9 cellular contexts compared by ENCODE assay signal in the genomic region with DNA sequence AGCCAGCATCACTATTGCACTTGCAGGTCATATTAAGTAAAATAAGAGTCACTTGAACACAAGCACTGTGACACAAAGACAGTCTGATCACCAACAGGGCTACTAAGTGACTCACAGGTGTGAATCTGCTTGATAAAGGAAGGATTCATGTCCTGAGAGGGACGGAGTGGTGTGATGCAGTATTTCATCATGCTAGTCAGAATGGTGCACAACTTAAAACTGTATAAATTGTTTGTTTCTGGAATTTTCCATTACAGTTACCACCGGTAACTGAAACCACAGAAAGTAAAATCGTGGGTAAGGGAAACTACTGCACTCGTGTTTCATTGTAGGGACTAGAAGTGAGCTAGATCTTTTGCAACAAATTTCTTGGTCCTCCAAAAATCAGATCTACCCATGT.
DNase-seq lines count a peak whose midpoint lies in the region; ATAC-seq, FAIRE-seq and TF ChIP-seq lines count a peak whose summit lies in the region.
"Had no signal": no experiment of that assay in that cellular context is flagged by ENCODE, and none has a peak within 500 bp of the region (broad histone marks: within the 10 kb centered on the region; RNA-seq: fewer than 3 reads in every experiment).

No MANE protein-coding gene starts in this region.

- ATAC-seq in GM21529 (IDR thresholded peaks at IDR 0.05; ENCODE audit: unreplicated experiment): peak; percentile 78
- ATAC-seq: Panc1 had no signal

- peak; percentile 45 for FAIRE-seq in H1 (lab: Jason Lieb, UNC)

- 84% methylated on average over 4 of the region's 4 CpGs; no CpG with 5 or more reads in 1 of the 2 experiments for WGBS in H1 (ENCODE audit: extremely low coverage in 1 of 2, insufficient coverage in 1 of 2, insufficient read length in 1 of 2, insufficient replicate concordance in 2 of 2, low coverage in 1 of 2, low lambda C conversion rate in 2 of 2, missing lambda C conversion rate in 1 of 2), 2 experiments

- H4K8ac ChIP-seq in H1 (ENCODE audit: extremely low read depth, insufficient read depth, low read length): no peak overlapping the region

- H2AFZ ChIP-seq in Karpas-422 (ENCODE audit: low read length) (no peak overlapping the region), H1 (ENCODE audit: low read length) (no peak overlapping the region)

- no peak overlapping the region for H2AK5ac ChIP-seq in H1 (ENCODE audit: low read depth, low read length)

- no peak overlapping the region for H2BK20ac ChIP-seq in H1 (ENCODE audit: low read length)

- H3K56ac ChIP-seq in H1 (replicated peaks; ENCODE audit: insufficient read length, low read depth, low read length): no peak overlapping the region

- no peak overlapping the region for H3K14ac ChIP-seq in H1 (ENCODE audit: insufficient read length)

- TF ChIP-seq RAD21 in H1 (IDR thresholded peaks at IDR 0.05 in 1 of 2, conservative IDR thresholded peaks at IDR 0.05 in 1 of 2; ENCODE audit: low read depth in 2 of 2, low read length in 2 of 2): no peak

- H2BK5ac ChIP-seq in H1 (ENCODE audit: low read depth, low read length): 0 out of 2 replicates have a peak overlapping the region, but pooled peaks have one; percentile 20

- CTCF ChIA-PET in H1 (lab: Charles Lee; ENCODE audit: partially characterized antibody): interaction anchor here (1.0 to 1.4 kb wide), 4 partner anchors 24 to 76 kb away, joined by 3 to 5 read pairs (median 3); no protein-coding TSS in a partner anchor

- H3K4me2 ChIP-seq in BLaER1: peak overlapping the region; percentile 18
- no peak overlapping the region for H3K4me2 ChIP-seq in Karpas-422 (ENCODE audit: low read depth, low read length, poor library complexity, severe bottlenecking)
- H3K4me2 ChIP-seq in H1 (ENCODE audit: insufficient read depth in 1 of 2, low read depth in 2 of 2, low read length in 2 of 2): no peak overlapping the region

- no peak for TF ChIP-seq EP300 in H1 (IDR thresholded peaks at IDR 0.05; ENCODE audit: borderline replicate concordance in 1 of 2, low read depth in 2 of 2, low read length in 2 of 2)

- TF ChIP-seq CTCF in H1 (IDR thresholded peaks at IDR 0.05; ENCODE audit: control extremely low read depth in 1 of 3, insufficient read depth in 1 of 3, low read depth in 1 of 3, low read length in 3 of 3): no peak

- H3K18ac ChIP-seq in H1 (ENCODE audit: extremely low read depth, low read length): no peak overlapping the region

- H3K9me2 ChIP-seq in Karpas-422 (replicated peaks; ENCODE audit: insufficient read depth, low read length): no peaks in the 10 kb centered on the region

- H3K4me3 ChIP-seq in BLaER1 (no peak overlapping the region), Karpas-422 (ENCODE audit: low read length) (no peak overlapping the region), H1 (ENCODE audit: extremely low read depth in 1 of 4, insufficient read depth in 2 of 4, low read depth in 3 of 4, low read length in 4 of 4) (no peak overlapping the region)

- no peaks in the 10 kb centered on the region; the same call in 1 of the 2 replicates for H3K79me1 ChIP-seq in H1 (ENCODE audit: low read depth, low read length)

- H2BK120ac ChIP-seq in H1 (replicated peaks; ENCODE audit: low read depth, low read length): no peak overlapping the region

- no peaks in the 10 kb centered on the region for H3K27me3 ChIP-seq in BLaER1
- no peaks in the 10 kb centered on the region for H3K27me3 ChIP-seq in Karpas-422 (ENCODE audit: low read length)
- H3K27me3 ChIP-seq in H1 (replicated peaks in 1 of 4; ENCODE audit: control insufficient read depth in 3 of 4, extremely low read depth in 1 of 4, insufficient read depth in 3 of 4, low read length in 3 of 4): no peaks in the 10 kb centered on the region

- H3K36me3 ChIP-seq in BLaER1: peaks cover 11% of the 10 kb centered on the region; the same call in 1 of the 2 replicates
- peaks cover 34% of the 10 kb centered on the region for H3K36me3 ChIP-seq in Karpas-422 (ENCODE audit: insufficient read depth, low read length)
- H3K36me3 ChIP-seq in H1 (ENCODE audit: control insufficient read depth in 2 of 4, insufficient read depth in 4 of 4, low read length in 3 of 4): peaks cover 0 to 2% (median 0%) of the 10 kb centered on the region in 4 experiments; a peak in 3 of 8 replicates

- POLR2A ChIA-PET in H1 (lab: Charles Lee; ENCODE audit: partially characterized antibody): interaction anchor here (0.8 kb wide), 2 partner anchors 17 kb away, joined by 3 read pairs; no protein-coding TSS in a partner anchor

- H2BK12ac ChIP-seq in H1 (ENCODE audit: low read depth, low read length): no peak overlapping the region; the same call in 1 of the 2 replicates

- H4K5ac ChIP-seq in H1 (ENCODE audit: insufficient read length, low read depth, low read length): no peak overlapping the region

- H3K23ac ChIP-seq in H1 (ENCODE audit: insufficient read length): peak overlapping the region; percentile 1

- 0 out of 2 replicates have a peak overlapping the region, but pooled peaks have one; percentile 15 for H3K27ac ChIP-seq in BLaER1
- peak overlapping the region; percentile 46; the same call in 1 of the 2 replicates for H3K27ac ChIP-seq in Karpas-422 (ENCODE audit: low read length)
- no peak overlapping the region for H3K27ac ChIP-seq in H1 (ENCODE audit: low read depth, low read length)

- H4K91ac ChIP-seq in H1 (replicated peaks; ENCODE audit: insufficient read length, low read length): no peak overlapping the region

- H3K23me2 ChIP-seq in H1 (ENCODE audit: low read depth, low read length): no peaks in the 10 kb centered on the region; the same call in 1 of the 2 replicates

- H3K9ac ChIP-seq in BLaER1: no peak overlapping the region
- H3K9ac ChIP-seq in Karpas-422 (ENCODE audit: low read length): no peak overlapping the region
- H3K9ac ChIP-seq in H1 (replicated peaks in 1 of 4; ENCODE audit: extremely low read depth in 1 of 4, low read depth in 3 of 4, low read length in 3 of 4): no peak overlapping the region

- H3K9me3 ChIP-seq in BLaER1: peaks cover 12% of the 10 kb centered on the region
- no peaks in the 10 kb centered on the region for H3K9me3 ChIP-seq in Karpas-422 (ENCODE audit: low read length)
- peaks cover 0 to 3% of the 10 kb centered on the region in 2 experiments; a peak in 1 of 4 replicates for H3K9me3 ChIP-seq in H1 (ENCODE audit: insufficient read depth in 2 of 2, low read depth in 1 of 2, low read length in 1 of 2)

- H3K79me2 ChIP-seq in Karpas-422 (ENCODE audit: low read length): peaks cover 62% of the 10 kb centered on the region
- H3K79me2 ChIP-seq in H1 (ENCODE audit: control insufficient read depth in 1 of 2, insufficient read depth in 2 of 2, low read length in 2 of 2): peaks cover 0 to 17% of the 10 kb centered on the region in 2 experiments; a peak in 1 of 4 replicates

- no peak overlapping the region for H2BK15ac ChIP-seq in H1 (ENCODE audit: low read length)

- no peak overlapping the region for H3K4ac ChIP-seq in H1 (replicated peaks; ENCODE audit: insufficient read length, low read depth, low read length)

- no peak for DNase-seq in Karpas-422
- DNase-seq in H1 (ENCODE audit: low read depth in 1 of 2, low spot score in 2 of 2): no peak
- no peak for DNase-seq in NOMO-1 treated with dmso at 0.1 percent for 144 hours (lab: John Stamatoyannopoulos, UW; ENCODE audit: unreplicated experiment)
- DNase-seq in HCEC 1CT: no peak
- DNase-seq in superior temporal gyrus (ENCODE audit: extremely low spot score): no peak
- no peak for DNase-seq in hypothalamus (lab: John Stamatoyannopoulos, UW)

- H3K4me1 ChIP-seq in BLaER1 (peaks cover 48% of the 10 kb centered on the region), Karpas-422 (ENCODE audit: low read length) (peaks cover 37% of the 10 kb centered on the region), H1 (replicated peaks in 1 of 4; ENCODE audit: control insufficient read depth in 3 of 4, insufficient read depth in 4 of 4, low read length in 3 of 4) (peaks cover 1 to 12% (median 4%) of the 10 kb centered on the region in 4 experiments; a peak in 3 of 7 replicates)

- H4K20me1 ChIP-seq in BLaER1: no peaks in the 10 kb centered on the region
- no peaks in the 10 kb centered on the region for H4K20me1 ChIP-seq in Karpas-422 (ENCODE audit: insufficient read depth, low read depth, low read length)
- H4K20me1 ChIP-seq in H1 (replicated peaks in 1 of 2; ENCODE audit: control insufficient read depth in 1 of 2, insufficient read depth in 2 of 2, low read length in 2 of 2): peaks cover 0 to 2% of the 10 kb centered on the region in 2 experiments

- no peak for TF ChIP-seq POLR2A in H1 (IDR thresholded peaks at IDR 0.05; ENCODE audit: control extremely low read depth in 1 of 2, low read depth in 2 of 2, low read length in 2 of 2)

TF ChIP-seq in H1, 55 proteins besides CTCF, POLR2A, EP300 and RAD21 (continues in another document):
- TF ChIP-seq, protein P1, sequence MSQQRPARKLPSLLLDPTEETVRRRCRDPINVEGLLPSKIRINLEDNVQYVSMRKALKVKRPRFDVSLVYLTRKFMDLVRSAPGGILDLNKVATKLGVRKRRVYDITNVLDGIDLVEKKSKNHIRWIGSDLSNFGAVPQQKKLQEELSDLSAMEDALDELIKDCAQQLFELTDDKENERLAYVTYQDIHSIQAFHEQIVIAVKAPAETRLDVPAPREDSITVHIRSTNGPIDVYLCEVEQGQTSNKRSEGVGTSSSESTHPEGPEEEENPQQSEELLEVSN (IDR thresholded peaks at IDR 0.05): no peak
- TF ChIP-seq POU5F1 (IDR thresholded peaks at IDR 0.05; ENCODE audit: low read depth, low read length): no peak
